ENCODE assay signal across 9 cellular contexts in the genomic region with DNA sequence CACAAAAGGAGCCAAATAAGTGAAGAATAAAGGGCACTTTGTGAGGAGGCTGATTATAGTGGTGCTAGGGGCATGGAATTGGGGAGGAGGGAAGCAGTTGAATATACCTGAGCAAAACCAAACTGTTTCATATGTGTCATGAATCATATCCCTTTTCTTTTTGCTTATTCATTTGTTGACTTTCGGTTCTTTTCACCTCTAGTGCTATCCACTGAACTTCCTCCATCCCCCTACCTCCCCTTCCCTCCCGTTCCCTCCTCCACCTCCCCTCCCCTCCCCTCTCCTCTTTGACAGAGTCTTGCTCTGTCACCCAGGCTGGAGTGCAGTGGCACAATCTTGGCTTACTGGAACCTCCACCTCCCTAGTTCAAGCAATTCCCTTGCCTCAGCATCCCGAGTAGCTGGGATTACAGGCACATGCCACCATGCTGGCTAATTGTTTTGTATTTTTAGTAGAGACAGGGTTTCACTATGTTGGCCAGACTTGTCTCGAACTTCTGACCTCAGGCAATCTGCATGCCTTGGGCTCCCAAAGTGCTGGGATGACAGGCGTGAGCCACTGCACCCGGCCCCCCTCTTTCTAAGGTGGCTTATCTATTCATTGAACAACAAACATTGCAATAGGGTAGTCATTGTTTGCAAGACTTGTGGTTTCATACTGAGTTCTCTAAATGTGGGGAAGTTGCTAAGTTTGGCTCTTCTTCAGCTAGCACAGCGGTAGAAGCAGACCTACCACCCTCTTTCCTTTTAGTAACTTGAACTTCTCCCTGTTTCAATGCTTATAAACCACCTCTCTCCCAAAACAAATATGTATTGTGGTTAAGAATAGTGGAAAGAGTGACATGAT.
DNase-seq lines count a peak whose midpoint lies in the region; ATAC-seq, FAIRE-seq and TF ChIP-seq lines count a peak whose summit lies in the region.
"Had no signal": no experiment of that assay in that cellular context is flagged by ENCODE, and none has a peak within 500 bp of the region (broad histone marks: within the 10 kb centered on the region; RNA-seq: fewer than 3 reads in every experiment).

No MANE protein-coding gene starts in this region.

- peaks cover 6% of the 10 kb centered on the region for H3K4me1 Mint-ChIP-seq in activated naive CD4-positive, alpha-beta T cell treated with anti-CD3 and anti-CD28 coated beads, Interleukin-2, amount 10 ng/mL, durations not matched to agents 7 days and 5 days
- H3K4me1 Mint-ChIP-seq: CD4-positive, CD25-positive, alpha-beta regulatory T cell had no signal

- CTCF ChIA-PET in activated naive CD4-positive, alpha-beta T cell treated with anti-CD3 and anti-CD28 coated beads, Interleukin-2, amount 10 ng/mL, durations not matched to agents 7 days and 5 days (lab: Charles Lee): no interaction called here

- H3K4me1 ChIP-seq in heart right ventricle: peaks cover 0 to 30% (median 3%) of the 10 kb centered on the region in 9 donors

- H3K27me3 ChIP-seq in heart right ventricle: no peaks in the 10 kb centered on the region

- intact Hi-C loops in heart right ventricle (cut with DNase I): no loop called here

- no peak overlapping the region for H3K4me3 Mint-ChIP-seq in activated naive CD4-positive, alpha-beta T cell treated with anti-CD3 and anti-CD28 coated beads, Interleukin-2, amount 10 ng/mL, durations not matched to agents 7 days and 5 days
- H3K4me3 Mint-ChIP-seq: CD4-positive, CD25-positive, alpha-beta regulatory T cell had no signal

- FAIRE-seq in frontal cortex (lab: Jason Lieb, UNC): no peak

- DNase-seq in activated naive CD4-positive, alpha-beta T cell treated with anti-CD3 and anti-CD28 coated beads, Interleukin-2, amount 50 U/mL, for 72 hours (ENCODE audit: low spot score in 2 of 2): peak in 1 of 2 donors; percentile 23
- DNase-seq in activated naive CD4-positive, alpha-beta T cell treated with anti-CD3 and anti-CD28 coated beads, Interleukin-2, amount 10 ng/mL, durations not matched to agents 7 days and 5 days: no peak
- DNase-seq in NOMO-1 treated with DMSO at 0.1 percent for 48 hours (lab: John Stamatoyannopoulos, UW; ENCODE audit: unreplicated experiment) (peak; percentile 91), heart right ventricle (no peak), frontal cortex (ENCODE audit: low spot score in 2 of 2) (no peak), hepatic stellate cell (ENCODE audit: low spot score) (no peak)
- no peak for DNase-seq in stimulated activated naive CD4-positive, alpha-beta T cell (lab: John Stamatoyannopoulos, UW)
- DNase-seq: CD4-positive, CD25-positive, alpha-beta regulatory T cell had no signal

- no peak overlapping the region for H3K4me3 ChIP-seq in heart right ventricle

- no peak for TF ChIP-seq CTCF in heart right ventricle (IDR thresholded peaks at IDR 0.05)

- no peaks in the 10 kb centered on the region for H3K9me3 Mint-ChIP-seq in activated naive CD4-positive, alpha-beta T cell treated with anti-CD3 and anti-CD28 coated beads, Interleukin-2, amount 50 U/mL, for 72 hours
- H3K9me3 Mint-ChIP-seq in activated naive CD4-positive, alpha-beta T cell treated with anti-CD3 and anti-CD28 coated beads, Interleukin-2, amount 10 ng/mL, durations not matched to agents 7 days and 5 days: no peaks in the 10 kb centered on the region

- H3K27ac ChIP-seq in heart right ventricle: peak overlapping the region in 3 of 10 donors; percentile 1 to 54 (median 21)

- H3K9me3 ChIP-seq in heart right ventricle: no peaks in the 10 kb centered on the region

- no peak overlapping the region for H3K27ac Mint-ChIP-seq in activated naive CD4-positive, alpha-beta T cell treated with anti-CD3 and anti-CD28 coated beads, Interleukin-2, amount 50 U/mL, for 72 hours
- H3K27ac Mint-ChIP-seq in activated naive CD4-positive, alpha-beta T cell treated with anti-CD3 and anti-CD28 coated beads, Interleukin-2, amount 10 ng/mL, durations not matched to agents 7 days and 5 days: no peak overlapping the region
- H3K27ac Mint-ChIP-seq: CD4-positive, CD25-positive, alpha-beta regulatory T cell had no signal

- H3K36me3 Mint-ChIP-seq in activated naive CD4-positive, alpha-beta T cell treated with anti-CD3 and anti-CD28 coated beads, Interleukin-2, amount 50 U/mL, for 72 hours: no peaks in the 10 kb centered on the region
- no peaks in the 10 kb centered on the region for H3K36me3 Mint-ChIP-seq in activated naive CD4-positive, alpha-beta T cell treated with anti-CD3 and anti-CD28 coated beads, Interleukin-2, amount 10 ng/mL, durations not matched to agents 7 days and 5 days
- H3K36me3 Mint-ChIP-seq: CD4-positive, CD25-positive, alpha-beta regulatory T cell had no signal

- ATAC-seq in activated naive CD4-positive, alpha-beta T cell treated with anti-CD3 and anti-CD28 coated beads, Interleukin-2, amount 50 U/mL, for 72 hours: peak; percentile 69 to 89
- ATAC-seq in HG02938 (IDR thresholded peaks at IDR 0.05; ENCODE audit: unreplicated experiment): peak; percentile 86
- ATAC-seq in heart right ventricle: peak in 5 of 8 donors; percentile 35 to 61 (median 53)

- H3K27me3 Mint-ChIP-seq in activated naive CD4-positive, alpha-beta T cell treated with anti-CD3 and anti-CD28 coated beads, Interleukin-2, amount 10 ng/mL, durations not matched to agents 7 days and 5 days: no peaks in the 10 kb centered on the region
- H3K27me3 Mint-ChIP-seq: CD4-positive, CD25-positive, alpha-beta regulatory T cell had no signal

- H3K36me3 ChIP-seq in heart right ventricle: no peaks in the 10 kb centered on the region

- WGBS in heart right ventricle, 2 donors: 73 to 76% methylated on average over 7 of the region's 7 CpGs
